9 cellular contexts compared by ENCODE assay signal in the genomic region with DNA sequence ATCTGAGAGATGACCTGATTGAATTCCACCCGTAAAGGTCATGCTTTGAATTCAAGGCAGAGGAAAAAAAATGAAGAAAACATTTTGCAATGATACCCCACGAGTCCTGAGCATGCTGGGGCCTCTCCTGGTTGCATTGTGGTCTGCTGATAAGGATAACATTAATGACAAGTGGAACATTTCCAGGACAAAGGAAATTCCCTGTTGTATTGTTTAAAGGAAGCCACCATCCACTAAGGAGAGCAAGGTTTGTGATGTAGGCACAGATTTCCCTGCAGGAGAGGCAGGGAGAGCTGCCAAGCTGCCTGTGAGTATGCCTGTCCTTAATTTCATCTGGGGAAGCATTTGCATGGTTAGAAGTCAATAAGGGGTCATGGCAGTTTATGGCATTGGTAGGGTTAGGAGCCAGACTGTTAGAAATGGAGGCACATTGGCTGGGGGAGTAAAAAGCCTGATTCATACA.
DNase-seq lines count a peak whose midpoint lies in the region; ATAC-seq, FAIRE-seq and TF ChIP-seq lines count a peak whose summit lies in the region.
"Had no signal": no experiment of that assay in that cellular context is flagged by ENCODE, and none has a peak within 500 bp of the region (broad histone marks: within the 10 kb centered on the region; RNA-seq: fewer than 3 reads in every experiment).

No MANE protein-coding gene starts in this region.

- no peak overlapping the region for H3K4me3 ChIP-seq in foreskin fibroblast (ENCODE audit: low read depth in 1 of 2, low read length in 2 of 2)
- H3K4me3 ChIP-seq in skin epidermis = no peak overlapping the region

- FAIRE-seq in GM19239 (lab: Jason Lieb, UNC) = peak; percentile 89
- FAIRE-seq: keratinocyte had no signal

- peak; percentile 41 for ATAC-seq in SK-N-SH treated with all-trans-retinoic acid at 6 μM for 48 hours
- ATAC-seq in GM19452 (IDR thresholded peaks at IDR 0.05; ENCODE audit: unreplicated experiment) = no peak
- ATAC-seq in GM21526 (IDR thresholded peaks at IDR 0.05; ENCODE audit: low FRiP score, unreplicated experiment) = no peak

- DNase-seq in GM19239 (ENCODE audit: insufficient read length, low spot score) (no peak), foreskin fibroblast (peak; percentile 42 to 52)
- DNase-seq in effector CD4-positive, alpha-beta T cell = no peak
- no peak for DNase-seq in activated effector memory CD4-positive, alpha-beta T cell treated with anti-CD3 and anti-CD28 coated beads, Interleukin-2, amount 50 U/mL, for 16 hours

- peak overlapping the region in 15 of 21 experiments; percentile 22 to 92 (median 77) for H3K27ac ChIP-seq in skin epidermis

- TF ChIP-seq CTCF in foreskin fibroblast (IDR thresholded peaks at IDR 0.05; ENCODE audit: low read depth, low read length) = no peak

TF ChIP-seq in SK-N-SH treated with all-trans-retinoic acid at 6 μM for 48 hours, 23 proteins besides CTCF, POLR2A, EP300 and RAD21:
- TF ChIP-seq ZC3H10 (CRISPR knock-in tag; IDR thresholded peaks at IDR 0.05) (no peak), TOX (CRISPR knock-in tag; IDR thresholded peaks at IDR 0.05; ENCODE audit: borderline replicate concordance) (no peak), RARB (CRISPR knock-in tag; IDR thresholded peaks at IDR 0.05) (no peak), BACH2 (CRISPR knock-in tag; IDR thresholded peaks at IDR 0.05; ENCODE audit: borderline replicate concordance) (no peak), ISL1 (CRISPR knock-in tag; IDR thresholded peaks at IDR 0.05) (no peak), TCF4 (CRISPR knock-in tag; IDR thresholded peaks at IDR 0.05; ENCODE audit: borderline replicate concordance) (no peak), ESRRG (CRISPR knock-in tag; IDR thresholded peaks at IDR 0.05) (no peak), OSR1 (CRISPR knock-in tag; IDR thresholded peaks at IDR 0.05) (no peak), ZFP30 (CRISPR knock-in tag; IDR thresholded peaks at IDR 0.05) (no peak), CSDC2 (CRISPR knock-in tag; IDR thresholded peaks at IDR 0.05) (no peak), SNAI2 (CRISPR knock-in tag; IDR thresholded peaks at IDR 0.05) (no peak), CREB5 (CRISPR knock-in tag; IDR thresholded peaks at IDR 0.05; ENCODE audit: low read depth) (no peak), PPARA (CRISPR knock-in tag; IDR thresholded peaks at IDR 0.05; ENCODE audit: borderline replicate concordance) (no peak), TSHZ2 (CRISPR knock-in tag; IDR thresholded peaks at IDR 0.05) (no peak), ZNF8 (CRISPR knock-in tag; IDR thresholded peaks at IDR 0.05) (no peak), ZNF565 (CRISPR knock-in tag; conservative IDR thresholded peaks at IDR 0.05; ENCODE audit: low read depth) (no peak)
- TF ChIP-seq, protein P1, sequence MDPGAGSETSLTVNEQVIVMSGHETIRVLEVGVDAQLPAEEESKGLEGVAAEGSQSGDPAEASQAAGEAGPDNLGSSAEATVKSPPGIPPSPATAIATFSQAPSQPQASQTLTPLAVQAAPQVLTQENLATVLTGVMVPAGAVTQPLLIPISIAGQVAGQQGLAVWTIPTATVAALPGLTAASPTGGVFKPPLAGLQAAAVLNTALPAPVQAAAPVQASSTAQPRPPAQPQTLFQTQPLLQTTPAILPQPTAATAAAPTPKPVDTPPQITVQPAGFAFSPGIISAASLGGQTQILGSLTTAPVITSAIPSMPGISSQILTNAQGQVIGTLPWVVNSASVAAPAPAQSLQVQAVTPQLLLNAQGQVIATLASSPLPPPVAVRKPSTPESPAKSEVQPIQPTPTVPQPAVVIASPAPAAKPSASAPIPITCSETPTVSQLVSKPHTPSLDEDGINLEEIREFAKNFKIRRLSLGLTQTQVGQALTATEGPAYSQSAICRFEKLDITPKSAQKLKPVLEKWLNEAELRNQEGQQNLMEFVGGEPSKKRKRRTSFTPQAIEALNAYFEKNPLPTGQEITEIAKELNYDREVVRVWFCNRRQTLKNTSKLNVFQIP (CRISPR knock-in tag; IDR thresholded peaks at IDR 0.05; ENCODE audit: borderline replicate concordance, low read depth) = no peak
- TF ChIP-seq, protein P2, sequence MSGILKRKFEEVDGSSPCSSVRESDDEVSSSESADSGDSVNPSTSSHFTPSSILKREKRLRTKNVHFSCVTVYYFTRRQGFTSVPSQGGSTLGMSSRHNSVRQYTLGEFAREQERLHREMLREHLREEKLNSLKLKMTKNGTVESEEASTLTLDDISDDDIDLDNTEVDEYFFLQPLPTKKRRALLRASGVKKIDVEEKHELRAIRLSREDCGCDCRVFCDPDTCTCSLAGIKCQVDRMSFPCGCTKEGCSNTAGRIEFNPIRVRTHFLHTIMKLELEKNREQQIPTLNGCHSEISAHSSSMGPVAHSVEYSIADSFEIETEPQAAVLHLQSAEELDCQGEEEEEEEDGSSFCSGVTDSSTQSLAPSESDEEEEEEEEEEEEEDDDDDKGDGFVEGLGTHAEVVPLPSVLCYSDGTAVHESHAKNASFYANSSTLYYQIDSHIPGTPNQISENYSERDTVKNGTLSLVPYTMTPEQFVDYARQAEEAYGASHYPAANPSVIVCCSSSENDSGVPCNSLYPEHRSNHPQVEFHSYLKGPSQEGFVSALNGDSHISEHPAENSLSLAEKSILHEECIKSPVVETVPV (CRISPR knock-in tag; IDR thresholded peaks at IDR 0.05) = no peak
- TF ChIP-seq, protein P3, sequence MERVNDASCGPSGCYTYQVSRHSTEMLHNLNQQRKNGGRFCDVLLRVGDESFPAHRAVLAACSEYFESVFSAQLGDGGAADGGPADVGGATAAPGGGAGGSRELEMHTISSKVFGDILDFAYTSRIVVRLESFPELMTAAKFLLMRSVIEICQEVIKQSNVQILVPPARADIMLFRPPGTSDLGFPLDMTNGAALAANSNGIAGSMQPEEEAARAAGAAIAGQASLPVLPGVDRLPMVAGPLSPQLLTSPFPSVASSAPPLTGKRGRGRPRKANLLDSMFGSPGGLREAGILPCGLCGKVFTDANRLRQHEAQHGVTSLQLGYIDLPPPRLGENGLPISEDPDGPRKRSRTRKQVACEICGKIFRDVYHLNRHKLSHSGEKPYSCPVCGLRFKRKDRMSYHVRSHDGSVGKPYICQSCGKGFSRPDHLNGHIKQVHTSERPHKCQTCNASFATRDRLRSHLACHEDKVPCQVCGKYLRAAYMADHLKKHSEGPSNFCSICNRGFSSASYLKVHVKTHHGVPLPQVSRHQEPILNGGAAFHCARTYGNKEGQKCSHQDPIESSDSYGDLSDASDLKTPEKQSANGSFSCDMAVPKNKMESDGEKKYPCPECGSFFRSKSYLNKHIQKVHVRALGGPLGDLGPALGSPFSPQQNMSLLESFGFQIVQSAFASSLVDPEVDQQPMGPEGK (CRISPR knock-in tag; IDR thresholded peaks at IDR 0.05; ENCODE audit: borderline replicate concordance) = no peak

Comparison
In these comparisons a context has a peak if more than half of its experiments do, and no peak if none do; other contexts are left out.
1. DNase-seq: peak in foreskin fibroblast (2 of 2); none in GM19239 (single experiment), effector CD4-positive, alpha-beta T cell (single experiment) and activated effector memory CD4-positive, alpha-beta T cell treated with anti-CD3 and anti-CD28 coated beads, Interleukin-2, amount 50 U/mL, for 16 hours (single experiment).